In the genomic region with DNA sequence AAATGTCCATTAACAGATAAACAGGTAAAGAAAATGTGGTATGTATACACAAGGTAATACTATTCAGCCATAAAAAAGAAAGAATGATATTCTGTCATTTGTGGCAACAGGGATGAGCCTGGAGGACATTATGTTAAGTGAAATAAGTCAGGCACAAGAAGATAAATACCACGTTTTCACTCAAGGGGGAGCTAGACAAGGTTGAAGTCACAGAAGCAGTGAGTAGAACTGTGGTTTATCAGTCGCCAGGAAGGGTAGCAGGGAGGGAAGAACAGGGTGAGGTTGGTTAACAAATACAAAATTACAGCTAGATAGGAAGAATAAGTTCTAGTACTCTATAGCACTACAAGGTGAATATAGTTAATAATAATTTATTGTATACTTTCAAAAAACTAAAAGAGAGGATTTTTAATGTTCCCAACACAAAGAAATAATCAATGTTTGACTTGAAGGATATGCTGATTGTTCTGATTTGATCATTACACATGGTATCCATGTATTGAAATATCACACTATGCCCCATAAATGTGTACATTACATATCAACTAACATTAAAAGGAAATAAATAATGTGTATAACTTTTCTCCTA, we compare ENCODE assay signal across 1 cellular context.
A peak's percentile ranks its signal among the peaks of the same experiment; 100 is the strongest.
TF ChIP-seq lines count a peak whose summit lies in the region.

No MANE protein-coding gene starts in this region.

TF ChIP-seq in GM12878, 131 proteins besides CTCF, POLR2A, EP300 and RAD21 (continued from another document):
- TF ChIP-seq ZNF687 (IDR thresholded peaks at IDR 0.05) (no peak), ATF2 (IDR thresholded peaks at IDR 0.05; ENCODE audit: low read length) (no peak), KDM1A (IDR thresholded peaks at IDR 0.05; ENCODE audit: borderline replicate concordance) (no peak), ZNF24 (IDR thresholded peaks at IDR 0.05) (no peak), SKIL (IDR thresholded peaks at IDR 0.05; ENCODE audit: low read depth, poor library complexity, severe bottlenecking) (no peak), ATF3 (IDR thresholded peaks at IDR 0.05; ENCODE audit: borderline replicate concordance, extremely low read depth, low read depth, low read length) (no peak), YY1 (IDR thresholded peaks at IDR 0.05; ENCODE audit: low read depth, low read length) (0 out of 2 replicates have a peak, but pooled peaks have one; percentile 40), CBX5 (IDR thresholded peaks at IDR 0.05; ENCODE audit: low read depth) (no peak), MTA2 (IDR thresholded peaks at IDR 0.05; ENCODE audit: low read depth) (no peak), ZSCAN29 (IDR thresholded peaks at IDR 0.05) (no peak), TARDBP (IDR thresholded peaks at IDR 0.05; ENCODE audit: borderline replicate concordance) (no peak), ZZZ3 (IDR thresholded peaks at IDR 0.05; ENCODE audit: control insufficient read depth, insufficient read length, low read depth) (no peak), JUNB (IDR thresholded peaks at IDR 0.05) (no peak), PAX5 (IDR thresholded peaks at IDR 0.05; ENCODE audit: borderline replicate concordance, low read depth, low read length) (no peak)
- TF ChIP-seq, protein P1, sequence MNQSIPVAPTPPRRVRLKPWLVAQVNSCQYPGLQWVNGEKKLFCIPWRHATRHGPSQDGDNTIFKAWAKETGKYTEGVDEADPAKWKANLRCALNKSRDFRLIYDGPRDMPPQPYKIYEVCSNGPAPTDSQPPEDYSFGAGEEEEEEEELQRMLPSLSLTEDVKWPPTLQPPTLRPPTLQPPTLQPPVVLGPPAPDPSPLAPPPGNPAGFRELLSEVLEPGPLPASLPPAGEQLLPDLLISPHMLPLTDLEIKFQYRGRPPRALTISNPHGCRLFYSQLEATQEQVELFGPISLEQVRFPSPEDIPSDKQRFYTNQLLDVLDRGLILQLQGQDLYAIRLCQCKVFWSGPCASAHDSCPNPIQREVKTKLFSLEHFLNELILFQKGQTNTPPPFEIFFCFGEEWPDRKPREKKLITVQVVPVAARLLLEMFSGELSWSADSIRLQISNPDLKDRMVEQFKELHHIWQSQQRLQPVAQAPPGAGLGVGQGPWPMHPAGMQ (IDR thresholded peaks at IDR 0.05; ENCODE audit: borderline replicate concordance), result no peak
- TF ChIP-seq, protein P2, sequence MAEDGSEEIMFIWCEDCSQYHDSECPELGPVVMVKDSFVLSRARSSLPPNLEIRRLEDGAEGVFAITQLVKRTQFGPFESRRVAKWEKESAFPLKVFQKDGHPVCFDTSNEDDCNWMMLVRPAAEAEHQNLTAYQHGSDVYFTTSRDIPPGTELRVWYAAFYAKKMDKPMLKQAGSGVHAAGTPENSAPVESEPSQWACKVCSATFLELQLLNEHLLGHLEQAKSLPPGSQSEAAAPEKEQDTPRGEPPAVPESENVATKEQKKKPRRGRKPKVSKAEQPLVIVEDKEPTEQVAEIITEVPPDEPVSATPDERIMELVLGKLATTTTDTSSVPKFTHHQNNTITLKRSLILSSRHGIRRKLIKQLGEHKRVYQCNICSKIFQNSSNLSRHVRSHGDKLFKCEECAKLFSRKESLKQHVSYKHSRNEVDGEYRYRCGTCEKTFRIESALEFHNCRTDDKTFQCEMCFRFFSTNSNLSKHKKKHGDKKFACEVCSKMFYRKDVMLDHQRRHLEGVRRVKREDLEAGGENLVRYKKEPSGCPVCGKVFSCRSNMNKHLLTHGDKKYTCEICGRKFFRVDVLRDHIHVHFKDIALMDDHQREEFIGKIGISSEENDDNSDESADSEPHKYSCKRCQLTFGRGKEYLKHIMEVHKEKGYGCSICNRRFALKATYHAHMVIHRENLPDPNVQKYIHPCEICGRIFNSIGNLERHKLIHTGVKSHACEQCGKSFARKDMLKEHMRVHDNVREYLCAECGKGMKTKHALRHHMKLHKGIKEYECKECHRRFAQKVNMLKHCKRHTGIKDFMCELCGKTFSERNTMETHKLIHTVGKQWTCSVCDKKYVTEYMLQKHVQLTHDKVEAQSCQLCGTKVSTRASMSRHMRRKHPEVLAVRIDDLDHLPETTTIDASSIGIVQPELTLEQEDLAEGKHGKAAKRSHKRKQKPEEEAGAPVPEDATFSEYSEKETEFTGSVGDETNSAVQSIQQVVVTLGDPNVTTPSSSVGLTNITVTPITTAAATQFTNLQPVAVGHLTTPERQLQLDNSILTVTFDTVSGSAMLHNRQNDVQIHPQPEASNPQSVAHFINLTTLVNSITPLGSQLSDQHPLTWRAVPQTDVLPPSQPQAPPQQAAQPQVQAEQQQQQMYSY (CRISPR knock-in tag; IDR thresholded peaks at IDR 0.05), result no peak
- TF ChIP-seq, protein P3, sequence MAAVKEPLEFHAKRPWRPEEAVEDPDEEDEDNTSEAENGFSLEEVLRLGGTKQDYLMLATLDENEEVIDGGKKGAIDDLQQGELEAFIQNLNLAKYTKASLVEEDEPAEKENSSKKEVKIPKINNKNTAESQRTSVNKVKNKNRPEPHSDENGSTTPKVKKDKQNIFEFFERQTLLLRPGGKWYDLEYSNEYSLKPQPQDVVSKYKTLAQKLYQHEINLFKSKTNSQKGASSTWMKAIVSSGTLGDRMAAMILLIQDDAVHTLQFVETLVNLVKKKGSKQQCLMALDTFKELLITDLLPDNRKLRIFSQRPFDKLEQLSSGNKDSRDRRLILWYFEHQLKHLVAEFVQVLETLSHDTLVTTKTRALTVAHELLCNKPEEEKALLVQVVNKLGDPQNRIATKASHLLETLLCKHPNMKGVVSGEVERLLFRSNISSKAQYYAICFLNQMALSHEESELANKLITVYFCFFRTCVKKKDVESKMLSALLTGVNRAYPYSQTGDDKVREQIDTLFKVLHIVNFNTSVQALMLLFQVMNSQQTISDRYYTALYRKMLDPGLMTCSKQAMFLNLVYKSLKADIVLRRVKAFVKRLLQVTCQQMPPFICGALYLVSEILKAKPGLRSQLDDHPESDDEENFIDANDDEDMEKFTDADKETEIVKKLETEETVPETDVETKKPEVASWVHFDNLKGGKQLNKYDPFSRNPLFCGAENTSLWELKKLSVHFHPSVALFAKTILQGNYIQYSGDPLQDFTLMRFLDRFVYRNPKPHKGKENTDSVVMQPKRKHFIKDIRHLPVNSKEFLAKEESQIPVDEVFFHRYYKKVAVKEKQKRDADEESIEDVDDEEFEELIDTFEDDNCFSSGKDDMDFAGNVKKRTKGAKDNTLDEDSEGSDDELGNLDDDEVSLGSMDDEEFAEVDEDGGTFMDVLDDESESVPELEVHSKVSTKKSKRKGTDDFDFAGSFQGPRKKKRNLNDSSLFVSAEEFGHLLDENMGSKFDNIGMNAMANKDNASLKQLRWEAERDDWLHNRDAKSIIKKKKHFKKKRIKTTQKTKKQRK (IDR thresholded peaks at IDR 0.05; ENCODE audit: low read depth, low read length), result no peak
- TF ChIP-seq, protein P4, sequence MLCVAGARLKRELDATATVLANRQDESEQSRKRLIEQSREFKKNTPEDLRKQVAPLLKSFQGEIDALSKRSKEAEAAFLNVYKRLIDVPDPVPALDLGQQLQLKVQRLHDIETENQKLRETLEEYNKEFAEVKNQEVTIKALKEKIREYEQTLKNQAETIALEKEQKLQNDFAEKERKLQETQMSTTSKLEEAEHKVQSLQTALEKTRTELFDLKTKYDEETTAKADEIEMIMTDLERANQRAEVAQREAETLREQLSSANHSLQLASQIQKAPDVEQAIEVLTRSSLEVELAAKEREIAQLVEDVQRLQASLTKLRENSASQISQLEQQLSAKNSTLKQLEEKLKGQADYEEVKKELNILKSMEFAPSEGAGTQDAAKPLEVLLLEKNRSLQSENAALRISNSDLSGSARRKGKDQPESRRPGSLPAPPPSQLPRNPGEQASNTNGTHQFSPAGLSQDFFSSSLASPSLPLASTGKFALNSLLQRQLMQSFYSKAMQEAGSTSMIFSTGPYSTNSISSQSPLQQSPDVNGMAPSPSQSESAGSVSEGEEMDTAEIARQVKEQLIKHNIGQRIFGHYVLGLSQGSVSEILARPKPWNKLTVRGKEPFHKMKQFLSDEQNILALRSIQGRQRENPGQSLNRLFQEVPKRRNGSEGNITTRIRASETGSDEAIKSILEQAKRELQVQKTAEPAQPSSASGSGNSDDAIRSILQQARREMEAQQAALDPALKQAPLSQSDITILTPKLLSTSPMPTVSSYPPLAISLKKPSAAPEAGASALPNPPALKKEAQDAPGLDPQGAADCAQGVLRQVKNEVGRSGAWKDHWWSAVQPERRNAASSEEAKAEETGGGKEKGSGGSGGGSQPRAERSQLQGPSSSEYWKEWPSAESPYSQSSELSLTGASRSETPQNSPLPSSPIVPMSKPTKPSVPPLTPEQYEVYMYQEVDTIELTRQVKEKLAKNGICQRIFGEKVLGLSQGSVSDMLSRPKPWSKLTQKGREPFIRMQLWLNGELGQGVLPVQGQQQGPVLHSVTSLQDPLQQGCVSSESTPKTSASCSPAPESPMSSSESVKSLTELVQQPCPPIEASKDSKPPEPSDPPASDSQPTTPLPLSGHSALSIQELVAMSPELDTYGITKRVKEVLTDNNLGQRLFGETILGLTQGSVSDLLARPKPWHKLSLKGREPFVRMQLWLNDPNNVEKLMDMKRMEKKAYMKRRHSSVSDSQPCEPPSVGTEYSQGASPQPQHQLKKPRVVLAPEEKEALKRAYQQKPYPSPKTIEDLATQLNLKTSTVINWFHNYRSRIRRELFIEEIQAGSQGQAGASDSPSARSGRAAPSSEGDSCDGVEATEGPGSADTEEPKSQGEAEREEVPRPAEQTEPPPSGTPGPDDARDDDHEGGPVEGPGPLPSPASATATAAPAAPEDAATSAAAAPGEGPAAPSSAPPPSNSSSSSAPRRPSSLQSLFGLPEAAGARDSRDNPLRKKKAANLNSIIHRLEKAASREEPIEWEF (IDR thresholded peaks at IDR 0.05; ENCODE audit: insufficient replicate concordance, low read depth, low read length), result no peak
TF ChIP-seq in GM12878: peak in this region for 4.
